In genomic region chr20:33840759-33841438, GRCh38 we compare ENCODE assay signal across 1 cellular context.
TF ChIP-seq lines count a peak whose summit lies in the region.

No MANE protein-coding gene starts in this region.

TF ChIP-seq in WTC11, 78 proteins besides CTCF, POLR2A, EP300 and RAD21 (continued from another document):
- no peak for TF ChIP-seq ZNF425 (CRISPR knock-in tag; conservative IDR thresholded peaks at IDR 0.05)
